Comparison of ENCODE assay signal across 1 cellular context in genomic region chr16:28087140-28087660, GRCh38.
TF ChIP-seq lines count a peak whose summit lies in the region.

No MANE protein-coding gene starts in this region.

TF ChIP-seq in A549, 52 proteins besides CTCF, POLR2A, EP300 and RAD21 (continued from another document):
- TF ChIP-seq ATOH8 (CRISPR knock-in tag; IDR thresholded peaks at IDR 0.05; ENCODE audit: low read depth) (no peak), NR3C1 (IDR thresholded peaks at IDR 0.05) (no peak), CHD2 (IDR thresholded peaks at IDR 0.05; ENCODE audit: low read length, partially characterized antibody) (no peak), CHD4 (IDR thresholded peaks at IDR 0.05; ENCODE audit: borderline replicate concordance) (no peak), JUN (IDR thresholded peaks at IDR 0.05) (no peak), MYC (IDR thresholded peaks at IDR 0.05; ENCODE audit: borderline replicate concordance, low read length) (no peak)
